Comparison of ENCODE assay signal across 8 cellular contexts in genomic region chr19:33302175-33302973, GRCh38. TPM values are rescaled to one million over a fixed set of nuclear protein-coding genes. Genes with fewer than 3 reads are reported as not detected.
DNase-seq lines count a peak whose midpoint lies in the region; ATAC-seq and TF ChIP-seq lines count a peak whose summit lies in the region.

Gene CEBPA (minus strand): TSS chr19:33302534. CDS start chr19:33302414, 120 bp downstream.

- H3K4me1 Mint-ChIP-seq in endodermal cell, result peaks cover 15% of the 10 kb centered on the region

- peak; percentile 83 for ATAC-seq in GM18868 (IDR thresholded peaks at IDR 0.05; ENCODE audit: unreplicated experiment)
- peak; percentile 76 for ATAC-seq in HG03135 (IDR thresholded peaks at IDR 0.05; ENCODE audit: unreplicated experiment)

- H3K27me3 Mint-ChIP-seq in endodermal cell (ENCODE audit: insufficient read depth), result peaks cover 50% of the 10 kb centered on the region

- WGBS in endodermal cell (ENCODE audit: insufficient coverage in 1 of 2, insufficient read length in 1 of 2), 2 experiments, result 1% methylated on average over 32 to 111 of the region's 111 CpGs

- peaks cover 45% of the 10 kb centered on the region for H3K27me3 ChIP-seq in endodermal cell (ENCODE audit: control insufficient read depth, insufficient read depth, low read length, poor library complexity, severe bottlenecking)

- H3K36me3 Mint-ChIP-seq in endodermal cell (ENCODE audit: low read depth), result no peaks in the 10 kb centered on the region

- no peaks in the 10 kb centered on the region for H3K9me3 Mint-ChIP-seq in endodermal cell

- H3K4me3 ChIP-seq in endodermal cell (ENCODE audit: low read length), result peak within 1 kb of the TSS; percentile 77

- no peaks in the 10 kb centered on the region for H3K36me3 ChIP-seq in endodermal cell (ENCODE audit: control insufficient read depth, insufficient read depth, low read length)

- peak within 1 kb of the TSS; percentile 56 for H3K4me3 Mint-ChIP-seq in endodermal cell

- no peaks in the 10 kb centered on the region for H3K9me3 ChIP-seq in endodermal cell (ENCODE audit: control insufficient read depth, low read length)

- no peak within 1 kb of the TSS for H3K27ac ChIP-seq in endodermal cell (ENCODE audit: low read depth, low read length)

- no peaks in the 10 kb centered on the region for H3K4me1 ChIP-seq in endodermal cell (ENCODE audit: control insufficient read depth, insufficient read depth, low read length)

- peak within 1 kb of the TSS; percentile 51 for H3K9ac ChIP-seq in endodermal cell (ENCODE audit: extremely low read depth, low read length, poor library complexity, severe bottlenecking)

- DNase-seq in AG08395 (ENCODE audit: low spot score) (peak; percentile 84), NCI-H524 (lab: John Stamatoyannopoulos, UW) (peak; percentile 85 to 93), endodermal cell (peak; percentile 93), mesenteric fat pad (ENCODE audit: low spot score) (peak; percentile 94)
- DNase-seq in activated CD8-positive, alpha-beta memory T cell treated with anti-CD3 and anti-CD28 coated beads for 24 hours, result peak; percentile 82
- DNase-seq in stimulated activated CD8-positive, alpha-beta memory T cell treated with anti-CD3 and anti-CD28 coated beads, Interleukin-15, amount 100 ng/mL, for 1 hour (ENCODE audit: low read depth), result peak; percentile 12

- TF ChIP-seq CTCF in endodermal cell (conservative IDR thresholded peaks at IDR 0.05), result peak; percentile 74

- H3K27ac Mint-ChIP-seq in endodermal cell, result no peak within 1 kb of the TSS

RNA-seq across cellular contexts. Expression of gene CEBPA, which starts in this region (rescaled TPM):
- total RNA-seq in endodermal cell (1 to 10 TPM; 1.8 to 2.1 TPM), mesenteric fat pad (263 TPM)
- 1.2 TPM for polyA plus RNA-seq in endodermal cell (2013, experiment 1 of 2)
- 1.0 TPM for polyA plus RNA-seq in endodermal cell (2013, experiment 2 of 2)

Comparison
In these comparisons a context has a peak if more than half of its experiments do, and no peak if none do; other contexts are left out.
1. RNA of gene CEBPA (total RNA-seq): 263 TPM in mesenteric fat pad (single experiment); 1.8 to 2.1 TPM in endodermal cell; every median in the first group is over 10 times any median in the second.
2. DNase-seq: peak in every context shown above with its lines; median percentile 94 in mesenteric fat pad; 93 in endodermal cell; 89 in NCI-H524; 84 in AG08395; 82 in activated CD8-positive, alpha-beta memory T cell treated with anti-CD3 and anti-CD28 coated beads for 24 hours; 12 in stimulated activated CD8-positive, alpha-beta memory T cell treated with anti-CD3 and anti-CD28 coated beads, Interleukin-15, amount 100 ng/mL, for 1 hour.